ENCODE assay signal across 8 cellular contexts in the genomic region with DNA sequence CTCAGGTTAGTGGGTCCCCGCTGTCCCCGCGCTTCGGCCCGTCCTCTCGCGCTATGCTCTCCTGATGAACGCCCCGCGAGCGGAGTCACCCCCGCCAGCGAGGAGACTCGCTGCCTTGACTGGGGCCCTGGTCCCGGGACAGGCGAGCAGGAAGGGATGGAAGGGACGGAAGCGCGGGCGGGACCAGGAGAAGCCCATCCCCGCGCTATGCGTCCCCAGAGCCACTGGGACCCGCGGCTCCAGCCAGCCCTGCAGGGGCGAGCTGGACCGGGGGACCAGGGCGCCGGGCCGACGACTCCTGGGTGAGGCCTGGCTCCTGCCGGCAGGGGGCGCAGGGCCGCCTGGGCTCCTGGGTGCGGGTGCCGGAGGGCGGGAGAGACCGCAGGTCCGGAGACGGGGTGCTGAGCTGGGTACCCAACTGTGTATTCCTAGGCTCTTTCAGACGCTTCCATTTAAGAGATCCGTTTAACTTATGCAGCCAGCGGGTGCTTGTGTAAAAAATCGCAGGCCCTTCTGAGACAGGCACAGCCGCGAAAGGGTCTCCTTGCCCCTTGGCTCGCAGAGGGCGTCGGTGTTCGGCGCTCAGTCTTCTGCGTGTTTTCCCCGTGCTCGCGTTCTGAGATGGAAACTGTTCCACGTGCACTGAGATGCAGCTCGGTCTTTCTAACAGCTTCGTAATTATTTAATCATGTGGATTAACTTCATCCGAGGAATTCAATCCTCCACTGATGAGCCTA. TPM values are rescaled to one million over a fixed set of nuclear protein-coding genes. Genes with fewer than 3 reads are reported as not detected.
A peak's percentile ranks its signal among the peaks of the same experiment; 100 is the strongest.
DNase-seq lines count a peak whose midpoint lies in the region; ATAC-seq and TF ChIP-seq lines count a peak whose summit lies in the region.

No MANE protein-coding gene starts in this region.

- H3K9me3 Mint-ChIP-seq in activated T-cell treated with anti-CD3 and anti-CD28 coated beads, Interleukin-2, amount 50 U/mL, for 4 hours, result no peaks in the 10 kb centered on the region

- no peaks in the 10 kb centered on the region for H3K36me3 Mint-ChIP-seq in activated T-cell treated with anti-CD3 and anti-CD28 coated beads, Interleukin-2, amount 50 U/mL, for 4 hours (ENCODE audit: insufficient read depth)

- TF ChIP-seq CTCF in AG04449 (IDR thresholded peaks at IDR 0.05; ENCODE audit: insufficient read depth, low read length, missing control alignments), result peak; percentile 95

- POLR2A ChIA-PET in AG04449 (lab: Yijun Ruan, JAX), result no interaction called here

- H3K9me3 ChIP-seq in mucosa of stomach (ENCODE audit: control insufficient read depth, low read length), result no peaks in the 10 kb centered on the region

- ATAC-seq in GM18858 (IDR thresholded peaks at IDR 0.05; ENCODE audit: unreplicated experiment) (peak; percentile 75), HG03097 (IDR thresholded peaks at IDR 0.05; ENCODE audit: low FRiP score, unreplicated experiment) (peak; percentile 84), esophagus mucosa (peak; percentile 83)
- peak; percentile 87 for ATAC-seq in activated T-cell treated with anti-CD3 and anti-CD28 coated beads, Interleukin-2, amount 50 U/mL, for 4 hours

- H3K4me1 ChIP-seq in mucosa of stomach (ENCODE audit: control insufficient read depth, insufficient read depth, low read length), result peaks cover 19% of the 10 kb centered on the region

- CTCF ChIA-PET in AG04449 (lab: Yijun Ruan, JAX), result interaction anchor here (0.8 to 6.2 kb wide), 21 partner anchors 9 to 359 kb away, joined by 3 to 52 read pairs (median 5); no protein-coding TSS in a partner anchor

- no peaks in the 10 kb centered on the region for H3K36me3 ChIP-seq in mucosa of stomach (ENCODE audit: control insufficient read depth, insufficient read depth, low read length)

- H3K4me3 Mint-ChIP-seq in activated T-cell treated with anti-CD3 and anti-CD28 coated beads, Interleukin-2, amount 50 U/mL, for 4 hours, result peak overlapping the region; percentile 77

- DNase-seq in AG04449 (ENCODE audit: low read depth, low spot score), result no peak
- peak; percentile 31 for DNase-seq in NCI-H82 treated with DMSO at 0.1 percent for 48 hours (lab: John Stamatoyannopoulos, UW; ENCODE audit: unreplicated experiment)
- DNase-seq in activated T-cell treated with anti-CD3 and anti-CD28 coated beads, Interleukin-2, amount 50 U/mL, for 4 hours, result peak; percentile 69
- peak; percentile 37 to 46 for DNase-seq in stimulated activated CD8-positive, alpha-beta memory T cell treated with anti-CD3 and anti-CD28 coated beads, Interleukin-4, amount 100 ng/mL, for 4 hours (ENCODE audit: low read depth in 2 of 2, low spot score in 1 of 2)

- H3K4me3 ChIP-seq in AG04449 (ENCODE audit: low read depth, low read length) (peak overlapping the region; percentile 68), mucosa of stomach (ENCODE audit: low read length) (peak overlapping the region; percentile 62)

- peaks cover 28% of the 10 kb centered on the region for H3K4me1 Mint-ChIP-seq in activated T-cell treated with anti-CD3 and anti-CD28 coated beads, Interleukin-2, amount 50 U/mL, for 4 hours (ENCODE audit: low read depth)

- H3K9ac ChIP-seq in mucosa of stomach (ENCODE audit: low read length), result peak overlapping the region; percentile 65

- no peaks in the 10 kb centered on the region for H3K27me3 ChIP-seq in mucosa of stomach (ENCODE audit: control insufficient read depth, insufficient read depth, low read length)

- no peaks in the 10 kb centered on the region for H3K27me3 Mint-ChIP-seq in activated T-cell treated with anti-CD3 and anti-CD28 coated beads, Interleukin-2, amount 50 U/mL, for 4 hours (ENCODE audit: low read depth)

RNA-seq across cellular contexts. Expression of a gene that starts 0.6 kb away (rescaled TPM):
- total RNA-seq in activated T-cell treated with anti-CD3 and anti-CD28 coated beads, Interleukin-2, amount 50 U/mL, for 4 hours, result 1 to 10 TPM; 1.1 to 2.5 (median 2.1) TPM
- 0.60 TPM for total RNA-seq in esophagus mucosa

RNA-seq across cellular contexts. Expression of a gene that starts 6.1 kb away (rescaled TPM):
- total RNA-seq in activated T-cell treated with anti-CD3 and anti-CD28 coated beads, Interleukin-2, amount 50 U/mL, for 4 hours, result 1 to 10 TPM; 3.5 to 4.2 (median 4.1) TPM
- total RNA-seq in esophagus mucosa, result 8.6 TPM

RNA-seq across cellular contexts. Expression of a gene that starts 6.2 kb away (rescaled TPM):
- 10 to 100 TPM; 21.6 to 26.6 (median 23.3) TPM for total RNA-seq in activated T-cell treated with anti-CD3 and anti-CD28 coated beads, Interleukin-2, amount 50 U/mL, for 4 hours
- 11.0 TPM for total RNA-seq in esophagus mucosa

RNA-seq across cellular contexts. Expression of a gene that starts 24.2 kb away (rescaled TPM):
- total RNA-seq in activated T-cell treated with anti-CD3 and anti-CD28 coated beads, Interleukin-2, amount 50 U/mL, for 4 hours, result 1 to 10 TPM in 1 of 3 donors, under 1 TPM in 2; 0.58 to 1.6 (median 0.84) TPM
- total RNA-seq in esophagus mucosa, result 1.3 TPM
